ENCODE assay signal across 8 cellular contexts in genomic region chr14:34331728-34332623, GRCh38.
DNase-seq lines count a peak whose midpoint lies in the region; ATAC-seq, FAIRE-seq and TF ChIP-seq lines count a peak whose summit lies in the region.

No MANE protein-coding gene starts in this region.

- DNase-seq in SIG-M5 treated with dmso at 0.1 percent for 504 hours (lab: John Stamatoyannopoulos, UW; ENCODE audit: unreplicated experiment) (peak; percentile 79), SIG-M5 (lab: John Stamatoyannopoulos, UW) (no peak), NCI-H1092 treated with DMSO at 0.1 percent for 48 hours (lab: John Stamatoyannopoulos, UW) (peak; percentile 57), T1000 (lab: John Stamatoyannopoulos, UW) (peak; percentile 46), K562 (ENCODE audit: extremely low read depth in 1 of 4, low spot score in 3 of 4) (peak; percentile 41 to 73 (median 44)), kidney glomerular epithelial cell (lab: John Stamatoyannopoulos, UW) (peak; percentile 47)
- peak; percentile 35 to 55 for DNase-seq in stimulated activated CD4-positive, alpha-beta T cell treated with anti-CD3 and anti-CD28 coated beads, Interleukin-4, amount 100 ng/mL, for 4 hours

- ATAC-seq in HG02763 (IDR thresholded peaks at IDR 0.05; ENCODE audit: unreplicated experiment) = peak; percentile 82
- ATAC-seq in K562 = peak; percentile 97

- no peak overlapping the region for H3K4me3 ChIP-seq in K562

- POLR2A ChIA-PET in K562 (lab: Yijun Ruan, JAX) = interaction anchor here (0.5 to 1.4 kb wide), 6 partner anchors 152 to 770 kb away, joined by 3 to 6 read pairs (median 4); no protein-coding TSS in a partner anchor

- BruUV-seq in K562 (replicated peaks; lab: Mats Ljungman, UMichigan) = no TSS peak

- peak overlapping the region; percentile 73 for H2AFZ ChIP-seq in K562 (ENCODE audit: low read depth, low read length)

- CTCF ChIA-PET in K562 (lab: Yijun Ruan, JAX; ENCODE audit: low intra/inter-chr PET ratio) = interaction anchor here (0.6 to 0.7 kb wide), 2 partner anchors 169 to 1477 kb away, joined by 3 read pairs; partner anchors contain the start of gene RALGAPA1

- H3K36me3 ChIP-seq in K562 (ENCODE audit: control insufficient read depth, insufficient read depth, low read length) = no peaks in the 10 kb centered on the region

- H3K9me3 ChIP-seq in K562 (replicated peaks; ENCODE audit: control insufficient read depth, insufficient read depth, low read depth, low read length) = no peaks in the 10 kb centered on the region

- intact Hi-C loops in K562 (cut with micrococcal nuclease) = loop anchor here (2.0 to 10.0 kb wide), 3 partner anchors 167 to 1083 kb away; no protein-coding TSS in a partner anchor

- H3K4me1 ChIP-seq in K562 (replicated peaks in 1 of 2; ENCODE audit: control insufficient read depth in 2 of 2, insufficient read depth in 2 of 2, low read length in 2 of 2) = no peaks in the 10 kb centered on the region; a peak in 1 of 5 replicates

- in situ Hi-C loops in K562 (cut with MboI) = loop anchor here (25.0 kb wide), 1 partner anchor 1080 kb away; the partner anchor contains the start of gene NFKBIA

- no peaks in the 10 kb centered on the region for H3K9me1 ChIP-seq in K562 (ENCODE audit: control insufficient read depth, insufficient read depth, low read length)

- H3K79me2 ChIP-seq in K562 (ENCODE audit: control insufficient read depth, insufficient read depth, low read length) = no peaks in the 10 kb centered on the region

- peak; percentile 77 for TF ChIP-seq CTCF in K562 (IDR thresholded peaks at IDR 0.05 in 2 of 3, conservative IDR thresholded peaks at IDR 0.05 in 1 of 3; ENCODE audit: insufficient read depth in 2 of 3, low read depth in 1 of 3, low read length in 3 of 3)

- FAIRE-seq in K562 (lab: Jason Lieb, UNC) = peak; percentile 74

- H3K27ac ChIP-seq in K562 (ENCODE audit: extremely low read depth, low read depth, low read length) = 0 out of 3 replicates have a peak overlapping the region, but pooled peaks have one; percentile 32

- H3K9ac ChIP-seq in K562 (ENCODE audit: insufficient read depth in 1 of 2, low read depth in 2 of 2, low read length in 2 of 2) = no peak overlapping the region

- no peaks in the 10 kb centered on the region for H3K27me3 ChIP-seq in K562 (ENCODE audit: control insufficient read depth in 2 of 2, insufficient read depth in 2 of 2, low read length in 2 of 2)

- 16% methylated on average over 9 of the region's 9 CpGs for WGBS in K562 (ENCODE audit: insufficient coverage, low coverage, missing lambda C conversion rate)

- no peak for TF ChIP-seq EP300 in K562 (IDR thresholded peaks at IDR 0.05; ENCODE audit: low read length)

- H3K4me2 ChIP-seq in K562 (ENCODE audit: insufficient read depth, low read length) = peak overlapping the region; percentile 29

- H4K20me1 ChIP-seq in K562 (replicated peaks; ENCODE audit: control insufficient read depth, insufficient read depth, low read length) = no peaks in the 10 kb centered on the region

- TF ChIP-seq RAD21 in K562 (CRISPR knock-in tag; conservative IDR thresholded peaks at IDR 0.05 in 1 of 2, IDR thresholded peaks at IDR 0.05 in 1 of 2) = peak; percentile 47 to 78

- no peak for TF ChIP-seq POLR2A in K562 (conservative IDR thresholded peaks at IDR 0.05)

TF ChIP-seq in K562, 482 proteins besides CTCF, POLR2A, EP300 and RAD21 (continues in another document):
- TF ChIP-seq ZFP36 (IDR thresholded peaks at IDR 0.05; ENCODE audit: low read depth, low read length, partially characterized antibody) (peak; percentile 31), SRF (CRISPR knock-in tag; IDR thresholded peaks at IDR 0.05) (peak; percentile 80 to 99), ATF7 (IDR thresholded peaks at IDR 0.05) (0 out of 2 replicates have a peak, but pooled peaks have one; percentile 18), TFAP4 (CRISPR knock-in tag; IDR thresholded peaks at IDR 0.05; ENCODE audit: borderline replicate concordance) (peak; percentile 67; the same call in 1 of the 2 replicates), UBTF (IDR thresholded peaks at IDR 0.05; ENCODE audit: borderline replicate concordance in 1 of 2, low read depth in 2 of 2, low read length in 2 of 2) (no peak), FOXO4 (CRISPR knock-in tag; IDR thresholded peaks at IDR 0.05) (no peak), HCFC1 (IDR thresholded peaks at IDR 0.05; ENCODE audit: low read depth, low read length) (no peak), RUNX1 (IDR thresholded peaks at IDR 0.05; ENCODE audit: low read depth) (no peak), ZFX (CRISPR knock-in tag; IDR thresholded peaks at IDR 0.05) (no peak), MTA3 (IDR thresholded peaks at IDR 0.05; ENCODE audit: borderline replicate concordance) (0 out of 2 replicates have a peak, but pooled peaks have one; percentile 24), SMC3 (conservative IDR thresholded peaks at IDR 0.05; ENCODE audit: insufficient read depth, low read depth, low read length) (peak; percentile 74), FOS (IDR thresholded peaks at IDR 0.05; ENCODE audit: extremely low read depth, insufficient read length) (peak; percentile 10)
- TF ChIP-seq, protein P1, sequence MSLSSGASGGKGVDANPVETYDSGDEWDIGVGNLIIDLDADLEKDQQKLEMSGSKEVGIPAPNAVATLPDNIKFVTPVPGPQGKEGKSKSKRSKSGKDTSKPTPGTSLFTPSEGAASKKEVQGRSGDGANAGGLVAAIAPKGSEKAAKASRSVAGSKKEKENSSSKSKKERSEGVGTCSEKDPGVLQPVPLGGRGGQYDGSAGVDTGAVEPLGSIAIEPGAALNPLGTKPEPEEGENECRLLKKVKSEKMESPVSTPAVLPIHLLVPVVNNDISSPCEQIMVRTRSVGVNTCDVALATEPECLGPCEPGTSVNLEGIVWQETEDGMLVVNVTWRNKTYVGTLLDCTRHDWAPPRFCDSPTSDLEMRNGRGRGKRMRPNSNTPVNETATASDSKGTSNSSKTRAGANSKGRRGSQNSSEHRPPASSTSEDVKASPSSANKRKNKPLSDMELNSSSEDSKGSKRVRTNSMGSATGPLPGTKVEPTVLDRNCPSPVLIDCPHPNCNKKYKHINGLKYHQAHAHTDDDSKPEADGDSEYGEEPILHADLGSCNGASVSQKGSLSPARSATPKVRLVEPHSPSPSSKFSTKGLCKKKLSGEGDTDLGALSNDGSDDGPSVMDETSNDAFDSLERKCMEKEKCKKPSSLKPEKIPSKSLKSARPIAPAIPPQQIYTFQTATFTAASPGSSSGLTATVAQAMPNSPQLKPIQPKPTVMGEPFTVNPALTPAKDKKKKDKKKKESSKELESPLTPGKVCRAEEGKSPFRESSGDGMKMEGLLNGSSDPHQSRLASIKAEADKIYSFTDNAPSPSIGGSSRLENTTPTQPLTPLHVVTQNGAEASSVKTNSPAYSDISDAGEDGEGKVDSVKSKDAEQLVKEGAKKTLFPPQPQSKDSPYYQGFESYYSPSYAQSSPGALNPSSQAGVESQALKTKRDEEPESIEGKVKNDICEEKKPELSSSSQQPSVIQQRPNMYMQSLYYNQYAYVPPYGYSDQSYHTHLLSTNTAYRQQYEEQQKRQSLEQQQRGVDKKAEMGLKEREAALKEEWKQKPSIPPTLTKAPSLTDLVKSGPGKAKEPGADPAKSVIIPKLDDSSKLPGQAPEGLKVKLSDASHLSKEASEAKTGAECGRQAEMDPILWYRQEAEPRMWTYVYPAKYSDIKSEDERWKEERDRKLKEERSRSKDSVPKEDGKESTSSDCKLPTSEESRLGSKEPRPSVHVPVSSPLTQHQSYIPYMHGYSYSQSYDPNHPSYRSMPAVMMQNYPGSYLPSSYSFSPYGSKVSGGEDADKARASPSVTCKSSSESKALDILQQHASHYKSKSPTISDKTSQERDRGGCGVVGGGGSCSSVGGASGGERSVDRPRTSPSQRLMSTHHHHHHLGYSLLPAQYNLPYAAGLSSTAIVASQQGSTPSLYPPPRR (CRISPR knock-in tag; IDR thresholded peaks at IDR 0.05; ENCODE audit: borderline replicate concordance) = no peak
